In the genomic region with DNA sequence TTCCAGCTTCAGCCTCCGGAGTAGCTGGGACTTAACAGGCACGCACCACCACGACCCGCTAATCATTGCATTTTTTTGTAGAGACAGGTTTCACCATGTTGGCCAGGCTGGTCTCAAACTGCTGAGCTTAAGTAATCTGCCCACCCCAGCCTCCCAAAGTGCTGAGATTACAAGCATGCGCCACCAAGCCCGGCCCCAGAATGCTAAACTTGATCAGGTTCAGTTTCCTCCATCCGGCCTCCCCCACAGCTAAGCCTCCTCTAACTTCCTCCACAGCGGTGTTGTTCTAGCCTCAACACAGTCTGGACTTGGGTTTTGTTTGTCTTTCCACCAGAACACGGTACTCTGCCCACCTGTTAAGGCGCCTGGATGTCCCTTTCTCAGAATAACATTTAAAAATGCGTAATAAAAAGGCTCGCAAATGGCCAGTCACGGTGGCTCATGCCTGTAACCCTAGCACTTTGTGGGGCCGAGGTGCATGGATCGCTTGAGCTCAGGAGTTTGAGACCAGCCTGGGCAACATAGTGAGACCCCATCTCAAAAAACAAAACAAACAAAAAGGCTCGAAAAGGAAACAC, we compare ENCODE assay signal across 1 cellular context.
TF ChIP-seq lines count a peak whose summit lies in the region.

No MANE protein-coding gene starts in this region.

TF ChIP-seq in K562, 482 proteins besides CTCF, POLR2A, EP300 and RAD21 (continued from another document and continues in another):
- TF ChIP-seq, protein P1, sequence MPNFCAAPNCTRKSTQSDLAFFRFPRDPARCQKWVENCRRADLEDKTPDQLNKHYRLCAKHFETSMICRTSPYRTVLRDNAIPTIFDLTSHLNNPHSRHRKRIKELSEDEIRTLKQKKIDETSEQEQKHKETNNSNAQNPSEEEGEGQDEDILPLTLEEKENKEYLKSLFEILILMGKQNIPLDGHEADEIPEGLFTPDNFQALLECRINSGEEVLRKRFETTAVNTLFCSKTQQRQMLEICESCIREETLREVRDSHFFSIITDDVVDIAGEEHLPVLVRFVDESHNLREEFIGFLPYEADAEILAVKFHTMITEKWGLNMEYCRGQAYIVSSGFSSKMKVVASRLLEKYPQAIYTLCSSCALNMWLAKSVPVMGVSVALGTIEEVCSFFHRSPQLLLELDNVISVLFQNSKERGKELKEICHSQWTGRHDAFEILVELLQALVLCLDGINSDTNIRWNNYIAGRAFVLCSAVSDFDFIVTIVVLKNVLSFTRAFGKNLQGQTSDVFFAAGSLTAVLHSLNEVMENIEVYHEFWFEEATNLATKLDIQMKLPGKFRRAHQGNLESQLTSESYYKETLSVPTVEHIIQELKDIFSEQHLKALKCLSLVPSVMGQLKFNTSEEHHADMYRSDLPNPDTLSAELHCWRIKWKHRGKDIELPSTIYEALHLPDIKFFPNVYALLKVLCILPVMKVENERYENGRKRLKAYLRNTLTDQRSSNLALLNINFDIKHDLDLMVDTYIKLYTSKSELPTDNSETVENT (CRISPR knock-in tag; IDR thresholded peaks at IDR 0.05): no peak
- TF ChIP-seq EGR1 (conservative IDR thresholded peaks at IDR 0.05) (no peak), MXI1 (IDR thresholded peaks at IDR 0.05; ENCODE audit: low read depth, low read length) (no peak), PTBP1 (IDR thresholded peaks at IDR 0.05; ENCODE audit: low read depth, low read length) (no peak), EHMT2 (IDR thresholded peaks at IDR 0.05) (no peak), FOXJ2 (tag; IDR thresholded peaks at IDR 0.05) (no peak), ARID1B (IDR thresholded peaks at IDR 0.05) (peak; percentile 49; the same call in 1 of the 2 replicates), SMARCE1 (IDR thresholded peaks at IDR 0.05) (peak; percentile 58; the same call in 1 of the 2 replicates), HMGN3 (IDR thresholded peaks at IDR 0.05; ENCODE audit: borderline replicate concordance, extremely low read depth, insufficient read length, low read depth, low read length) (no peak), GMEB1 (CRISPR knock-in tag; IDR thresholded peaks at IDR 0.05) (no peak), HDGF (IDR thresholded peaks at IDR 0.05) (peak; percentile 46; the same call in 1 of the 2 replicates), HNRNPK (IDR thresholded peaks at IDR 0.05; ENCODE audit: low read depth, low read length, poor library complexity, severe bottlenecking) (no peak), RCOR1 (IDR thresholded peaks at IDR 0.05; ENCODE audit: borderline replicate concordance in 1 of 2, low read depth in 2 of 2, low read length in 2 of 2) (peak in 1 of 2 experiments; percentile 33; a peak in 1 of 4 replicates), HEY1 (CRISPR knock-in tag; IDR thresholded peaks at IDR 0.05; ENCODE audit: borderline replicate concordance) (no peak), VEZF1 (CRISPR knock-in tag; IDR thresholded peaks at IDR 0.05) (no peak), MYC (IDR thresholded peaks at IDR 0.05; ENCODE audit: low read depth, low read length) (peak; percentile 22; the same call in 1 of the 2 replicates), MYC (CRISPR knock-in tag; IDR thresholded peaks at IDR 0.05; ENCODE audit: borderline replicate concordance, low read depth) (no peak), ZEB2 (IDR thresholded peaks at IDR 0.05) (no peak), ZNF707 (CRISPR knock-in tag; conservative IDR thresholded peaks at IDR 0.05) (no peak), NUFIP1 (IDR thresholded peaks at IDR 0.05; ENCODE audit: partially characterized antibody) (no peak), KDM1A (IDR thresholded peaks at IDR 0.05) (peak; percentile 53 to 68), SMARCA4 (IDR thresholded peaks at IDR 0.05) (peak; percentile 50; the same call in 1 of the 2 replicates), NBN (IDR thresholded peaks at IDR 0.05; ENCODE audit: low read depth) (no peak), ZKSCAN3 (CRISPR knock-in tag; IDR thresholded peaks at IDR 0.05) (no peak), RBM25 (IDR thresholded peaks at IDR 0.05; ENCODE audit: low read depth, low read length, severe bottlenecking) (peak; percentile 66), REST (CRISPR knock-in tag; IDR thresholded peaks at IDR 0.05; ENCODE audit: low read depth) (no peak), GTF2A2 (tag; IDR thresholded peaks at IDR 0.05) (no peak), TEAD1 (CRISPR knock-in tag; IDR thresholded peaks at IDR 0.05) (no peak)
- TF ChIP-seq, protein P2, sequence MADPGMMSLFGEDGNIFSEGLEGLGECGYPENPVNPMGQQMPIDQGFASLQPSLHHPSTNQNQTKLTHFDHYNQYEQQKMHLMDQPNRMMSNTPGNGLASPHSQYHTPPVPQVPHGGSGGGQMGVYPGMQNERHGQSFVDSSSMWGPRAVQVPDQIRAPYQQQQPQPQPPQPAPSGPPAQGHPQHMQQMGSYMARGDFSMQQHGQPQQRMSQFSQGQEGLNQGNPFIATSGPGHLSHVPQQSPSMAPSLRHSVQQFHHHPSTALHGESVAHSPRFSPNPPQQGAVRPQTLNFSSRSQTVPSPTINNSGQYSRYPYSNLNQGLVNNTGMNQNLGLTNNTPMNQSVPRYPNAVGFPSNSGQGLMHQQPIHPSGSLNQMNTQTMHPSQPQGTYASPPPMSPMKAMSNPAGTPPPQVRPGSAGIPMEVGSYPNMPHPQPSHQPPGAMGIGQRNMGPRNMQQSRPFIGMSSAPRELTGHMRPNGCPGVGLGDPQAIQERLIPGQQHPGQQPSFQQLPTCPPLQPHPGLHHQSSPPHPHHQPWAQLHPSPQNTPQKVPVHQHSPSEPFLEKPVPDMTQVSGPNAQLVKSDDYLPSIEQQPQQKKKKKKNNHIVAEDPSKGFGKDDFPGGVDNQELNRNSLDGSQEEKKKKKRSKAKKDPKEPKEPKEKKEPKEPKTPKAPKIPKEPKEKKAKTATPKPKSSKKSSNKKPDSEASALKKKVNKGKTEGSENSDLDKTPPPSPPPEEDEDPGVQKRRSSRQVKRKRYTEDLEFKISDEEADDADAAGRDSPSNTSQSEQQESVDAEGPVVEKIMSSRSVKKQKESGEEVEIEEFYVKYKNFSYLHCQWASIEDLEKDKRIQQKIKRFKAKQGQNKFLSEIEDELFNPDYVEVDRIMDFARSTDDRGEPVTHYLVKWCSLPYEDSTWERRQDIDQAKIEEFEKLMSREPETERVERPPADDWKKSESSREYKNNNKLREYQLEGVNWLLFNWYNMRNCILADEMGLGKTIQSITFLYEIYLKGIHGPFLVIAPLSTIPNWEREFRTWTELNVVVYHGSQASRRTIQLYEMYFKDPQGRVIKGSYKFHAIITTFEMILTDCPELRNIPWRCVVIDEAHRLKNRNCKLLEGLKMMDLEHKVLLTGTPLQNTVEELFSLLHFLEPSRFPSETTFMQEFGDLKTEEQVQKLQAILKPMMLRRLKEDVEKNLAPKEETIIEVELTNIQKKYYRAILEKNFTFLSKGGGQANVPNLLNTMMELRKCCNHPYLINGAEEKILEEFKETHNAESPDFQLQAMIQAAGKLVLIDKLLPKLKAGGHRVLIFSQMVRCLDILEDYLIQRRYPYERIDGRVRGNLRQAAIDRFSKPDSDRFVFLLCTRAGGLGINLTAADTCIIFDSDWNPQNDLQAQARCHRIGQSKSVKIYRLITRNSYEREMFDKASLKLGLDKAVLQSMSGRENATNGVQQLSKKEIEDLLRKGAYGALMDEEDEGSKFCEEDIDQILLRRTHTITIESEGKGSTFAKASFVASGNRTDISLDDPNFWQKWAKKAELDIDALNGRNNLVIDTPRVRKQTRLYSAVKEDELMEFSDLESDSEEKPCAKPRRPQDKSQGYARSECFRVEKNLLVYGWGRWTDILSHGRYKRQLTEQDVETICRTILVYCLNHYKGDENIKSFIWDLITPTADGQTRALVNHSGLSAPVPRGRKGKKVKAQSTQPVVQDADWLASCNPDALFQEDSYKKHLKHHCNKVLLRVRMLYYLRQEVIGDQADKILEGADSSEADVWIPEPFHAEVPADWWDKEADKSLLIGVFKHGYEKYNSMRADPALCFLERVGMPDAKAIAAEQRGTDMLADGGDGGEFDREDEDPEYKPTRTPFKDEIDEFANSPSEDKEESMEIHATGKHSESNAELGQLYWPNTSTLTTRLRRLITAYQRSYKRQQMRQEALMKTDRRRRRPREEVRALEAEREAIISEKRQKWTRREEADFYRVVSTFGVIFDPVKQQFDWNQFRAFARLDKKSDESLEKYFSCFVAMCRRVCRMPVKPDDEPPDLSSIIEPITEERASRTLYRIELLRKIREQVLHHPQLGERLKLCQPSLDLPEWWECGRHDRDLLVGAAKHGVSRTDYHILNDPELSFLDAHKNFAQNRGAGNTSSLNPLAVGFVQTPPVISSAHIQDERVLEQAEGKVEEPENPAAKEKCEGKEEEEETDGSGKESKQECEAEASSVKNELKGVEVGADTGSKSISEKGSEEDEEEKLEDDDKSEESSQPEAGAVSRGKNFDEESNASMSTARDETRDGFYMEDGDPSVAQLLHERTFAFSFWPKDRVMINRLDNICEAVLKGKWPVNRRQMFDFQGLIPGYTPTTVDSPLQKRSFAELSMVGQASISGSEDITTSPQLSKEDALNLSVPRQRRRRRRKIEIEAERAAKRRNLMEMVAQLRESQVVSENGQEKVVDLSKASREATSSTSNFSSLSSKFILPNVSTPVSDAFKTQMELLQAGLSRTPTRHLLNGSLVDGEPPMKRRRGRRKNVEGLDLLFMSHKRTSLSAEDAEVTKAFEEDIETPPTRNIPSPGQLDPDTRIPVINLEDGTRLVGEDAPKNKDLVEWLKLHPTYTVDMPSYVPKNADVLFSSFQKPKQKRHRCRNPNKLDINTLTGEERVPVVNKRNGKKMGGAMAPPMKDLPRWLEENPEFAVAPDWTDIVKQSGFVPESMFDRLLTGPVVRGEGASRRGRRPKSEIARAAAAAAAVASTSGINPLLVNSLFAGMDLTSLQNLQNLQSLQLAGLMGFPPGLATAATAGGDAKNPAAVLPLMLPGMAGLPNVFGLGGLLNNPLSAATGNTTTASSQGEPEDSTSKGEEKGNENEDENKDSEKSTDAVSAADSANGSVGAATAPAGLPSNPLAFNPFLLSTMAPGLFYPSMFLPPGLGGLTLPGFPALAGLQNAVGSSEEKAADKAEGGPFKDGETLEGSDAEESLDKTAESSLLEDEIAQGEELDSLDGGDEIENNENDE (IDR thresholded peaks at IDR 0.05; ENCODE audit: low read depth, low read length): no peak
